In genomic region chr1:206982216-206982615, GRCh38 we compare ENCODE assay signal across 8 cellular contexts. TPM values are rescaled to one million over a fixed set of nuclear protein-coding genes. Genes with fewer than 3 reads are reported as not detected.
DNase-seq lines count a peak whose midpoint lies in the region; ATAC-seq and TF ChIP-seq lines count a peak whose summit lies in the region.

No MANE protein-coding gene starts in this region.

- H3K36me3 Mint-ChIP-seq in osteocyte (ENCODE audit: unreplicated experiment): no peaks in the 10 kb centered on the region

- H3K27ac ChIP-seq in vagina: no peak overlapping the region

- peak; percentile 80 for TF ChIP-seq CTCF in GM12872 (IDR thresholded peaks at IDR 0.05; ENCODE audit: insufficient read depth, low read depth, low read length)
- peak; percentile 74 for TF ChIP-seq CTCF in foreskin fibroblast (IDR thresholded peaks at IDR 0.05; ENCODE audit: low read depth, low read length)
- TF ChIP-seq CTCF in osteocyte (IDR thresholded peaks at IDR 0.05): peak; percentile 63
- TF ChIP-seq CTCF in vagina (IDR thresholded peaks at IDR 0.05): peak in 2 of 3 experiments; percentile 27

- TF ChIP-seq POLR2A in vagina (IDR thresholded peaks at IDR 0.05): no peak

- H3K27ac Mint-ChIP-seq in osteocyte (ENCODE audit: unreplicated experiment): no peak overlapping the region

- no peak overlapping the region for H3K4me3 ChIP-seq in foreskin fibroblast (ENCODE audit: low read depth in 1 of 2, low read length in 2 of 2)
- H3K4me3 ChIP-seq in vagina: no peak overlapping the region

- in situ Hi-C loops in KBM-7 (cut with MboI; ENCODE audit: low pct_unique_long_range_greater_than_20kb, low sequenced_read_pairs): no loop called here

- DNase-seq in KBM-7 (peak; percentile 66), RPMI7951 (ENCODE audit: low read depth) (peak; percentile 39), foreskin fibroblast (peak; percentile 18 to 67), osteocyte (ENCODE audit: extremely low spot score, unreplicated experiment) (no peak), vagina (ENCODE audit: extremely low spot score in 2 of 2) (peak in 1 of 2 donors; percentile 70)
- peak; percentile 30 to 35 for DNase-seq in activated T-helper 1 cell treated with anti-CD3 and anti-CD28 coated beads, Interleukin-2, amount 50 U/mL, for 16 hours (ENCODE audit: low read depth in 1 of 2, low spot score in 1 of 2)

- H3K9me3 ChIP-seq in vagina: no peaks in the 10 kb centered on the region

- no peak for ATAC-seq in GM19328 (IDR thresholded peaks at IDR 0.05; ENCODE audit: unreplicated experiment)

- no peaks in the 10 kb centered on the region for H3K27me3 ChIP-seq in vagina

- peaks cover 63% of the 10 kb centered on the region for H3K27me3 Mint-ChIP-seq in osteocyte (ENCODE audit: unreplicated experiment)

- no peaks in the 10 kb centered on the region for H3K36me3 ChIP-seq in vagina

- intact Hi-C loops in vagina (cut with DNase I): no loop called here

- no peaks in the 10 kb centered on the region for H3K9me3 Mint-ChIP-seq in osteocyte (ENCODE audit: unreplicated experiment)

- no peak overlapping the region for H3K4me3 Mint-ChIP-seq in osteocyte (ENCODE audit: unreplicated experiment)

- H3K4me1 ChIP-seq in vagina: no peaks in the 10 kb centered on the region

- no peaks in the 10 kb centered on the region for H3K4me1 Mint-ChIP-seq in osteocyte (ENCODE audit: unreplicated experiment)

RNA-seq across cellular contexts. Expression of gene FCAMR, which starts 12.0 kb away (rescaled TPM):
- not detected in 2 replicates for total RNA-seq in RPMI7951 (2014; rRNA removed; shearing (Covaris generic))
- not detected in 2 replicates for total RNA-seq in osteocyte
- total RNA-seq in vagina: not detected

RNA-seq across cellular contexts. Expression of gene PIGR, which starts 36.0 kb away (rescaled TPM):
- total RNA-seq in RPMI7951 (2014; rRNA removed; shearing (Covaris generic)): not detected in 2 replicates
- not detected in 2 replicates for total RNA-seq in osteocyte
- 0.25 TPM for total RNA-seq in vagina

RNA-seq across cellular contexts. Expression of gene C1orf116, which starts 50.3 kb away (rescaled TPM):
- 0.10 and 0.12 TPM in 2 replicates for total RNA-seq in RPMI7951 (2014; rRNA removed; shearing (Covaris generic))
- total RNA-seq in osteocyte (not detected in 2 replicates), vagina (11.8 TPM)

Comparison
In these comparisons a context has a peak if more than half of its experiments do, and no peak if none do; other contexts are left out.
1. CTCF ChIP-seq: peak in every context shown above with its lines; median percentile 80 in GM12872; 74 in foreskin fibroblast; 63 in osteocyte; 27 in vagina.
2. RNA of gene C1orf116, which starts 50.3 kb away (total RNA-seq): 11.8 TPM in vagina (single experiment); 0.10 to 0.12 TPM in RPMI7951 and not detected in osteocyte; every median in the first group is over 10 times any median in the second.